Comparison of ENCODE assay signal across 8 cellular contexts in genomic region chr9:4048441-4048840, GRCh38.
DNase-seq lines count a peak whose midpoint lies in the region; ATAC-seq and TF ChIP-seq lines count a peak whose summit lies in the region.

No MANE protein-coding gene starts in this region.

- BruUV-seq in Panc1 (replicated peaks; lab: Mats Ljungman, UMichigan), result no TSS peak

- no peak overlapping the region for H3K4me3 ChIP-seq in Panc1 (ENCODE audit: low read depth in 2 of 2, low read length in 2 of 2)
- no peak overlapping the region for H3K4me3 ChIP-seq in foreskin fibroblast (ENCODE audit: low read depth in 1 of 2, low read length in 2 of 2)

- no peaks in the 10 kb centered on the region for H3K36me3 Mint-ChIP-seq in T-helper 17 cell (ENCODE audit: low read depth)

- CTCF ChIA-PET in Panc1 (lab: Charles Lee), result no interaction called here

- in situ Hi-C loops in Panc1 (cut with HindIII; ENCODE audit: low pct_unique_long_range_greater_than_20kb, low sequenced_read_pairs), result no loop called here

- no peaks in the 10 kb centered on the region for H3K9me3 ChIP-seq in Panc1 (ENCODE audit: control insufficient read depth, insufficient read depth, low read depth, low read length)
- no peaks in the 10 kb centered on the region for H3K9me3 ChIP-seq in T-helper 17 cell (ENCODE audit: control insufficient read depth, low read length, poor library complexity, severe bottlenecking)

- intact Hi-C loops in Panc1 (cut with micrococcal nuclease; ENCODE audit: unreplicated experiment), result no loop called here

- peaks cover 21% of the 10 kb centered on the region for H3K27me3 Mint-ChIP-seq in T-helper 17 cell

- no peak overlapping the region for H3K27ac ChIP-seq in Panc1 (ENCODE audit: low read length)

- DNase-seq in SKM-1 (lab: John Stamatoyannopoulos, UW; ENCODE audit: unreplicated experiment) (peak; percentile 30), SKM-1 treated with dmso at 0.1 percent for 144 hours (lab: John Stamatoyannopoulos, UW; ENCODE audit: unreplicated experiment) (no peak), Panc1 (ENCODE audit: low read depth, low spot score) (no peak), foreskin fibroblast (peak; percentile 18 to 70), superior temporal gyrus (ENCODE audit: extremely low spot score) (peak; percentile 67), T-helper 17 cell (no peak)

- ATAC-seq in Panc1, result no peak
- no peak for ATAC-seq in HG02678 (IDR thresholded peaks at IDR 0.05; ENCODE audit: unreplicated experiment)
- no peak for ATAC-seq in T-helper 17 cell
- ATAC-seq in HG02588 (IDR thresholded peaks at IDR 0.05; ENCODE audit: unreplicated experiment), result no peak

- H3K4me1 ChIP-seq in Panc1 (ENCODE audit: control insufficient read depth, insufficient read depth, low read length), result no peaks in the 10 kb centered on the region

- no peak overlapping the region for H3K4me3 Mint-ChIP-seq in T-helper 17 cell

- POLR2A ChIA-PET in Panc1 (lab: Charles Lee), result no interaction called here

- H3K27ac Mint-ChIP-seq in T-helper 17 cell, result no peak overlapping the region

- H3K27me3 ChIP-seq in Panc1 (ENCODE audit: control insufficient read depth, insufficient read depth, low read length), result no peaks in the 10 kb centered on the region

- no peaks in the 10 kb centered on the region for H3K36me3 ChIP-seq in Panc1 (ENCODE audit: control insufficient read depth, insufficient read depth, low read length)

- H3K4me1 Mint-ChIP-seq in T-helper 17 cell, result no peaks in the 10 kb centered on the region

- peak; percentile 42 for TF ChIP-seq CTCF in Panc1 (IDR thresholded peaks at IDR 0.05)
- peak; percentile 70 for TF ChIP-seq CTCF in foreskin fibroblast (IDR thresholded peaks at IDR 0.05; ENCODE audit: low read depth, low read length)

Comparison
In these comparisons a context has a peak if more than half of its experiments do, and no peak if none do; other contexts are left out.
1. DNase-seq: peak in SKM-1 (single experiment), foreskin fibroblast (2 of 2) and superior temporal gyrus (single experiment); none in SKM-1 treated with dmso at 0.1 percent for 144 hours (single experiment), Panc1 (single experiment) and T-helper 17 cell (0 of 3).